In genomic region chrX:3191821-3192220, GRCh38 we compare ENCODE assay signal across 21 cellular contexts.
DNase-seq lines count a peak whose midpoint lies in the region; ATAC-seq and TF ChIP-seq lines count a peak whose summit lies in the region.
"Had no signal": no experiment of that assay in that cellular context is flagged by ENCODE, and none has a peak within 500 bp of the region (broad histone marks: within the 10 kb centered on the region; RNA-seq: fewer than 3 reads in every experiment).

No MANE protein-coding gene starts in this region.

- H3K9me3 ChIP-seq in GM23248 (ENCODE audit: low read depth): no peaks in the 10 kb centered on the region
- H3K9me3 ChIP-seq: SK-N-SH had no signal

- no peaks in the 10 kb centered on the region for H3F3A ChIP-seq in GM23248 (ENCODE audit: insufficient read depth)

- H2AFZ ChIP-seq in GM23248: peak overlapping the region; percentile 13; the same call in 1 of the 2 replicates

- 5 to 10% methylated on average over 6 to 7 of the region's 7 CpGs for WGBS in GM23248 (ENCODE audit: low coverage in 1 of 2, low lambda C conversion rate in 2 of 2, missing lambda C conversion rate in 2 of 2), 2 experiments

- TF ChIP-seq CTCF in chondrocyte (IDR thresholded peaks at IDR 0.05) (no peak), nephron (IDR thresholded peaks at IDR 0.05; ENCODE audit: unreplicated experiment in 3 of 3) (no peak), GM20000 (IDR thresholded peaks at IDR 0.05; ENCODE audit: extremely low read depth, missing control alignments) (no peak)

- H3K9me3 Mint-ChIP-seq in chondrocyte (ENCODE audit: low read depth): no peaks in the 10 kb centered on the region
- H3K9me3 Mint-ChIP-seq in nephron: peaks cover 7% of the 10 kb centered on the region
- H3K9me3 Mint-ChIP-seq: HFFc6 had no signal

- no peak overlapping the region for H3K4me3 ChIP-seq in GM23248

- H3K27ac ChIP-seq in GM23248: peak overlapping the region; percentile 39; the same call in 1 of the 2 replicates
- H3K27ac ChIP-seq: C4-2B had no signal

- H3K79me2 ChIP-seq in GM23248 (ENCODE audit: insufficient read depth): no peaks in the 10 kb centered on the region

- no peaks in the 10 kb centered on the region for H3K9me2 ChIP-seq in GM23248 (ENCODE audit: insufficient read depth)
- H3K9me2 ChIP-seq: SK-N-SH had no signal

- peak overlapping the region; percentile 29 for H3K4me2 ChIP-seq in GM23248 (ENCODE audit: unreplicated experiment)
- H3K4me2 ChIP-seq: SK-N-SH had no signal

- peak; percentile 40 for DNase-seq in AG08395 (ENCODE audit: low spot score)
- peak; percentile 31 for DNase-seq in GM23248
- no peak for DNase-seq in chondrocyte (ENCODE audit: low spot score)
- no peak for DNase-seq in GM20000 (ENCODE audit: low spot score)
- no peak for DNase-seq in DMS53 treated with DMSO at 0.1 percent for 48 hours (lab: John Stamatoyannopoulos, UW; ENCODE audit: unreplicated experiment)
- no peak for DNase-seq in effector CD4-positive, alpha-beta T cell
- DNase-seq: 8988T, DND-41, HFFc6, KG1, NCI-H1105 treated with DMSO at 0.1 percent for 48 hours, NCI-H1694 treated with DMSO at 0.1 percent for 48 hours, NCI-H2107, NCI-H510A, NCI-H774, Right ventricle myocardium superior, SK-N-SH had no signal

- peak overlapping the region; percentile 27 for H3K27ac Mint-ChIP-seq in chondrocyte (ENCODE audit: unreplicated experiment)
- peak overlapping the region in 2 of 3 experiments; percentile 39 to 63 for H3K27ac Mint-ChIP-seq in nephron

- no peaks in the 10 kb centered on the region for H3K36me3 Mint-ChIP-seq in chondrocyte (ENCODE audit: low read depth)
- peaks cover 5% of the 10 kb centered on the region for H3K36me3 Mint-ChIP-seq in nephron (ENCODE audit: low read depth)

- no peaks in the 10 kb centered on the region for H3K36me3 ChIP-seq in GM23248 (ENCODE audit: low read depth)

- H3K4me3 Mint-ChIP-seq in chondrocyte (ENCODE audit: unreplicated experiment): no peak overlapping the region
- no peak overlapping the region for H3K4me3 Mint-ChIP-seq in nephron

- H3K27me3 ChIP-seq in GM23248 (replicated peaks; ENCODE audit: insufficient read depth): no peaks in the 10 kb centered on the region

- ATAC-seq in GM18873 (IDR thresholded peaks at IDR 0.05; ENCODE audit: low FRiP score, unreplicated experiment): no peak
- ATAC-seq: HepG2 had no signal

- in situ Hi-C loops in GM23248 (cut with MboI): no loop called here

- peaks cover 18% of the 10 kb centered on the region for H3K4me1 ChIP-seq in GM23248 (ENCODE audit: insufficient read depth)

- H3K27me3 Mint-ChIP-seq in chondrocyte (ENCODE audit: low read depth) (no peaks in the 10 kb centered on the region), nephron (ENCODE audit: low read depth) (peaks cover 3% of the 10 kb centered on the region)

- H3K4me1 Mint-ChIP-seq in chondrocyte (ENCODE audit: low read depth) (peaks cover 25% of the 10 kb centered on the region), nephron (peaks cover 11% of the 10 kb centered on the region)

- H3K9ac ChIP-seq in GM23248: no peak overlapping the region
- H3K9ac ChIP-seq: SK-N-SH had no signal

- H4K20me1 ChIP-seq in GM23248 (ENCODE audit: insufficient read depth): no peaks in the 10 kb centered on the region

Comparison
In these comparisons a context has a peak if more than half of its experiments do, and no peak if none do; other contexts are left out.
1. DNase-seq: peak in AG08395 (single experiment) and GM23248 (single experiment); none in chondrocyte (single experiment), GM20000 (single experiment), DMS53 treated with DMSO at 0.1 percent for 48 hours (single experiment) and effector CD4-positive, alpha-beta T cell (single experiment).